ENCODE assay signal across 8 cellular contexts in genomic region chr16:53098526-53099317, GRCh38. TPM values are rescaled to one million over a fixed set of nuclear protein-coding genes. Genes with fewer than 3 reads are reported as not detected.
DNase-seq lines count a peak whose midpoint lies in the region; ATAC-seq and TF ChIP-seq lines count a peak whose summit lies in the region.

No MANE protein-coding gene starts in this region.

- ATAC-seq in GM18861 (IDR thresholded peaks at IDR 0.05; ENCODE audit: unreplicated experiment) (peak; percentile 60), HG03066 (IDR thresholded peaks at IDR 0.05; ENCODE audit: low read depth, unreplicated experiment) (peak; percentile 61)
- peak; percentile 70 for ATAC-seq in stimulated activated naive CD8-positive, alpha-beta T cell treated with anti-CD3 and anti-CD28 coated beads, Interleukin-15, Interleukin-2, amounts not matched to agents 100 U/mL and 50 U/mL, for 24 hours

- no peaks in the 10 kb centered on the region for H3K9me3 ChIP-seq in mononuclear cell (ENCODE audit: low read depth, low read length)

- H3K4me1 ChIP-seq in mononuclear cell (ENCODE audit: insufficient read depth, low read length), result peaks cover 56% of the 10 kb centered on the region

- TF ChIP-seq CTCF in epithelial cell of esophagus (IDR thresholded peaks at IDR 0.05; ENCODE audit: insufficient read depth, low read depth, low read length, missing control alignments), result no peak

- H3K27me3 ChIP-seq in mononuclear cell (ENCODE audit: insufficient read depth, low read length), result no peaks in the 10 kb centered on the region

- H3K4me3 ChIP-seq in epithelial cell of esophagus (ENCODE audit: low read length) (peak overlapping the region; percentile 41), mononuclear cell (ENCODE audit: low read length) (peak overlapping the region; percentile 43)

- DNase-seq in AG08395 (ENCODE audit: low spot score) (peak; percentile 78), NCI-H526 (lab: John Stamatoyannopoulos, UW) (peak; percentile 75 to 80), epithelial cell of esophagus (ENCODE audit: low read depth) (peak; percentile 71)
- peak; percentile 73 for DNase-seq in activated CD8-positive, alpha-beta memory T cell treated with anti-CD3 and anti-CD28 coated beads for 24 hours
- peak; percentile 50 for DNase-seq in stimulated activated naive CD8-positive, alpha-beta T cell treated with anti-CD3 and anti-CD28 coated beads, Interleukin-15, Interleukin-2, amounts not matched to agents 100 U/mL and 50 U/mL, for 24 hours

RNA-seq across cellular contexts. Expression of gene CHD9, which starts 43.9 kb away (rescaled TPM):
- 55.6 TPM for total RNA-seq in mononuclear cell

RNA-seq across cellular contexts. Expression of gene CHD9NB, which starts 46.0 kb away (rescaled TPM):
- not detected for total RNA-seq in mononuclear cell

Comparison
In these comparisons a context has a peak if more than half of its experiments do, and no peak if none do; other contexts are left out.
1. Peak in every context shown above with its lines: DNase-seq, ATAC-seq and H3K4me3 ChIP-seq.